ENCODE assay signal across 19 cellular contexts in the genomic region with DNA sequence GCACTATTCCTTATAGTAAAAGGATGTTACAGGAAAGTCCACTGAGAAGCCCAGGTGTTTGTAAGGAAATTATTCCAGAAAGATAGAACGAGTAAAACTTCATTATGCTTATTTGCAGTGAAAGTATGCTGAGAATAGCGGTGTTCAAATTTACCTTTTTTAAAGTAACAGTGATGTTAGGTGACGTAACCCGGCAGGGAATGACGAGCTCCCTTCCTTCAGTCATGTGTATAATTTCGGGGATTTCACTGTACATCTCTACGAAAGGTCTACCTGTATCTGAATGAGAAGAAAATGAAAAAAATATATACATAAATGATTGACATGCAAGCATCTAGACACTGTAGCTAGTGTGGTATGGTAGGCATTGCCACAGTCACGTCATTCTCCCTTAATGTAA. TPM values are rescaled to one million over a fixed set of nuclear protein-coding genes. Genes with fewer than 3 reads are reported as not detected.
DNase-seq lines count a peak whose midpoint lies in the region; ATAC-seq and TF ChIP-seq lines count a peak whose summit lies in the region.
"Had no signal": no experiment of that assay in that cellular context is flagged by ENCODE, and none has a peak within 500 bp of the region (broad histone marks: within the 10 kb centered on the region; RNA-seq: fewer than 3 reads in every experiment).

No MANE protein-coding gene starts in this region.

- 77% methylated on average over 7 of the region's 8 CpGs for WGBS in HUES64
- WGBS in mesendoderm (ENCODE audit: extremely low coverage, insufficient coverage, low lambda C conversion rate), result no CpG with 5 or more reads among the region's 8 CpGs

- H2BK5ac ChIP-seq in mesendoderm (ENCODE audit: low read length), result no peak overlapping the region

- H3F3A ChIP-seq in GM23338 (replicated peaks; ENCODE audit: low read depth), result peaks cover 19% of the 10 kb centered on the region; the same call in 1 of the 2 replicates

- H3K4me3 Mint-ChIP-seq in GM23338, result no peak overlapping the region
- H3K4me3 Mint-ChIP-seq in endothelial cell (ENCODE audit: unreplicated experiment), result peak overlapping the region; percentile 56
- H3K4me3 Mint-ChIP-seq: CD14-positive monocyte; CD4-positive, alpha-beta memory T cell; IgD-negative memory B cell had no signal

- peak overlapping the region; percentile 98 for H3K27ac Mint-ChIP-seq in GM23338
- H3K27ac Mint-ChIP-seq in endothelial cell (ENCODE audit: unreplicated experiment), result no peak overlapping the region
- H3K27ac Mint-ChIP-seq: CD14-positive monocyte; CD4-positive, alpha-beta memory T cell; IgD-negative memory B cell had no signal

- peak overlapping the region; percentile 15 for H3K56ac ChIP-seq in mesendoderm (ENCODE audit: low read length)

- H3K9ac ChIP-seq in HUES64 (ENCODE audit: low read depth, low read length), result no peak overlapping the region
- no peak overlapping the region for H3K9ac ChIP-seq in mesendoderm (ENCODE audit: low read length)
- H3K9ac ChIP-seq: BLaER1 had no signal

- H3K9me3 ChIP-seq in HUES64 (ENCODE audit: insufficient read depth, low read depth, low read length), result no peaks in the 10 kb centered on the region
- H3K9me3 ChIP-seq: HAP-1 had no signal

- H3K4me1 Mint-ChIP-seq in GM23338 (peaks cover 83% of the 10 kb centered on the region), endothelial cell (ENCODE audit: unreplicated experiment) (peaks cover 82% of the 10 kb centered on the region)
- H3K4me1 Mint-ChIP-seq: CD14-positive monocyte; CD4-positive, alpha-beta memory T cell; IgD-negative memory B cell had no signal

- H4K5ac ChIP-seq in mesendoderm (ENCODE audit: low read length), result no peak overlapping the region

- H3K27ac ChIP-seq in GM23338 (ENCODE audit: low read depth), result peak overlapping the region; percentile 98
- H3K27ac ChIP-seq in HUES64 (ENCODE audit: low read depth, low read length), result peak overlapping the region; percentile 86
- H3K27ac ChIP-seq in mesendoderm (ENCODE audit: low read depth, low read length), result no peak overlapping the region
- H3K27ac ChIP-seq: BLaER1 had no signal

- ATAC-seq in GM23338, result peak; percentile 4; the same call in 1 of the 3 replicates

- H3K18ac ChIP-seq in mesendoderm (ENCODE audit: low read length), result no peak overlapping the region

- H3K4me2 ChIP-seq in GM23338 (peak overlapping the region; percentile 13), mesendoderm (ENCODE audit: low read length) (no peak overlapping the region)
- H3K4me2 ChIP-seq: BLaER1 had no signal

- no peak overlapping the region for H2AFZ ChIP-seq in GM23338

- H3K9me3 Mint-ChIP-seq in GM23338, result peaks cover 4% of the 10 kb centered on the region; the same call in 2 of the 3 replicates
- no peaks in the 10 kb centered on the region for H3K9me3 Mint-ChIP-seq in endothelial cell (ENCODE audit: unreplicated experiment)

- no peak overlapping the region for H3K23ac ChIP-seq in mesendoderm (ENCODE audit: low read length)

- TF ChIP-seq CTCF in GM23338 (conservative IDR thresholded peaks at IDR 0.05; ENCODE audit: low read depth in 2 of 2), result no peak
- TF ChIP-seq CTCF in endothelial cell (IDR thresholded peaks at IDR 0.05; ENCODE audit: unreplicated experiment), result no peak

- DNase-seq in GM23338 (ENCODE audit: low spot score) (no peak), endothelial cell (ENCODE audit: low spot score) (no peak), mesendoderm (no peak), NCI-H1930 (lab: John Stamatoyannopoulos, UW) (no peak)
- no peak for DNase-seq in activated CD4-positive, alpha-beta T cell treated with anti-CD3 and anti-CD28 coated beads, Interleukin-2, amount 50 U/mL, for 1 hour
- no peak for DNase-seq in activated CD8-positive, alpha-beta memory T cell treated with anti-CD3 and anti-CD28 coated beads, Interleukin-2, amount 50 U/mL, for 48 hours
- no peak for DNase-seq in activated CD4-positive, alpha-beta T cell treated with anti-CD3 and anti-CD28 coated beads for 48 hours
- DNase-seq: 8988T; Calu3; CD4-positive, alpha-beta memory T cell; DMS79 treated with DMSO at 0.1 percent for 48 hours; GF-D8; GOT3 had no signal

- H3K79me2 ChIP-seq in GM23338 (replicated peaks; ENCODE audit: insufficient read depth) (peaks cover 28% of the 10 kb centered on the region), mesendoderm (ENCODE audit: control insufficient read depth, insufficient read depth, low read length) (no peaks in the 10 kb centered on the region)

- H3K27me3 Mint-ChIP-seq in GM23338 (ENCODE audit: insufficient read depth, low read depth, poor library complexity) (peaks cover 2% of the 10 kb centered on the region), endothelial cell (ENCODE audit: unreplicated experiment) (peaks cover 14% of the 10 kb centered on the region)

- H3K4me1 ChIP-seq in GM23338 (ENCODE audit: insufficient read depth), result peaks cover 64% of the 10 kb centered on the region
- peaks cover 67% of the 10 kb centered on the region for H3K4me1 ChIP-seq in HUES64 (ENCODE audit: insufficient read depth, low read length)
- H3K4me1 ChIP-seq in mesendoderm (ENCODE audit: control insufficient read depth, low read depth, low read length), result peaks cover 19% of the 10 kb centered on the region

- H3K36me3 ChIP-seq in GM23338 (ENCODE audit: insufficient read depth), result no peaks in the 10 kb centered on the region; the same call in 1 of the 2 replicates
- peaks cover 38% of the 10 kb centered on the region for H3K36me3 ChIP-seq in HUES64 (ENCODE audit: insufficient read depth, low read length)
- H3K36me3 ChIP-seq in mesendoderm (ENCODE audit: control insufficient read depth, insufficient read depth, low read length), result no peaks in the 10 kb centered on the region
- H3K36me3 ChIP-seq: HAP-1 had no signal

- H3K36me3 Mint-ChIP-seq in GM23338 (ENCODE audit: low read depth) (peaks cover 77% of the 10 kb centered on the region), endothelial cell (ENCODE audit: low read depth, unreplicated experiment) (peaks cover 73% of the 10 kb centered on the region)
- H3K36me3 Mint-ChIP-seq: CD14-positive monocyte; CD4-positive, alpha-beta memory T cell had no signal

- no peak overlapping the region for H4K8ac ChIP-seq in mesendoderm (ENCODE audit: low read depth, low read length)

- no peaks in the 10 kb centered on the region for H3K79me1 ChIP-seq in mesendoderm (ENCODE audit: low read length)

- H3K27me3 ChIP-seq in GM23338 (ENCODE audit: insufficient read depth) (no peaks in the 10 kb centered on the region), HUES64 (ENCODE audit: insufficient read depth, low read length) (no peaks in the 10 kb centered on the region), mesendoderm (ENCODE audit: insufficient read depth, low read length, poor library complexity) (no peaks in the 10 kb centered on the region)
- H3K27me3 ChIP-seq: BLaER1 had no signal

- peak overlapping the region; percentile 23 for H3K4ac ChIP-seq in mesendoderm (ENCODE audit: low read depth, low read length)

- H4K20me1 ChIP-seq in GM23338 (replicated peaks; ENCODE audit: insufficient read depth), result no peaks in the 10 kb centered on the region
- H4K20me1 ChIP-seq: BLaER1 had no signal

- H2BK120ac ChIP-seq in mesendoderm (ENCODE audit: low read depth, low read length), result no peak overlapping the region

- H2AK5ac ChIP-seq in mesendoderm (ENCODE audit: low read length), result no peak overlapping the region

- H3K4me3 ChIP-seq in GM23338, result no peak overlapping the region
- no peak overlapping the region for H3K4me3 ChIP-seq in HUES64 (ENCODE audit: low read length)
- H3K4me3 ChIP-seq in mesendoderm (ENCODE audit: low read length), result no peak overlapping the region
- H3K4me3 ChIP-seq: BLaER1, HAP-1 had no signal

- H3K9me2 ChIP-seq in GM23338 (ENCODE audit: insufficient read depth), result no peaks in the 10 kb centered on the region

- H2BK15ac ChIP-seq in mesendoderm (replicated peaks; ENCODE audit: low read depth), result no peak overlapping the region

TF ChIP-seq in GM23338, 12 proteins besides CTCF, POLR2A, EP300 and RAD21 (continues in another document):
- TF ChIP-seq ZNF114 (CRISPR knock-in tag; IDR thresholded peaks at IDR 0.05), result no peak
- no peak for TF ChIP-seq EZH2 (IDR thresholded peaks at IDR 0.05; ENCODE audit: low read depth, unreplicated experiment)
- no peak for TF ChIP-seq EZH2phosphoT487 (IDR thresholded peaks at IDR 0.05; ENCODE audit: unreplicated experiment)
- no peak for TF ChIP-seq REST (IDR thresholded peaks at IDR 0.05; ENCODE audit: unreplicated experiment)
- TF ChIP-seq ZNF331 (CRISPR knock-in tag; IDR thresholded peaks at IDR 0.05; ENCODE audit: low read depth), result no peak
- no peak for TF ChIP-seq POLR2AphosphoS5 (IDR thresholded peaks at IDR 0.05; ENCODE audit: low read depth)
- no peak for TF ChIP-seq STAT1 (IDR thresholded peaks at IDR 0.05; ENCODE audit: unreplicated experiment)
- TF ChIP-seq NANOG (IDR thresholded peaks at IDR 0.05; ENCODE audit: borderline replicate concordance), result no peak

RNA-seq across cellular contexts. Expression of gene FLT1, which starts 56.9 kb away (rescaled TPM):
- 112 and 116 TPM in 2 replicates for total RNA-seq in GM23338 (2014; rRNA removed; shearing (Covaris generic))
- 22.3 and 26.8 TPM in 2 replicates for polyA plus RNA-seq in GM23338 (2016; fragmentation: Nextera tagmentation; extraction: Ambion mirVana)
- polyA plus RNA-seq in HUES64 (2013, experiment 1 of 2), result 40.7 TPM
- polyA plus RNA-seq in HUES64 (2013, experiment 2 of 2), result 34.1 TPM
- total RNA-seq in endothelial cell (ENCODE audit: unreplicated experiment), result 759 TPM
- polyA plus RNA-seq in mesendoderm (2013, experiment 1 of 2), result 31.7 TPM
- polyA plus RNA-seq in mesendoderm (2013, experiment 2 of 2), result 34.2 TPM
- total RNA-seq: Calu3, HT-29 had no signal
- polyA plus RNA-seq: CD14-positive monocyte had no signal
